9 cellular contexts compared by ENCODE assay signal in the genomic region with DNA sequence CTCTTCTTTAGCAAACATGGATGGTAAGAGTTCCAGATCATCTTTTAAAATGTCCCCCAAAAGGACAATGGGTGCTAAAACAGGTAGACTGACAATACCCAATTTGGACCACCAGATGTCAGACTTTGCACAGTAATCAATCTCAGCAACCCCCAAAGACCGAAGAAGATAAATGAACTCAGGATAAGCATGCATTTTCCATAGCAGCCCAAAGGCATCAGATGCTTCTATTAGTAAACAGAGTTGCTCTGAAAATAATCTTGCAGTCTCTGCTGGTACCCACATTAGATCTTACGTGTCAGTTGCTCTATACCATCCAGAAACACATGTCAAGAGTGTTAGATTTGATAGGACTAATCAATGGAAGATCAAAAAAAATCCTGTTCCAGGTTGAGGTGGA. TPM values are rescaled to one million over a fixed set of nuclear protein-coding genes. Genes with fewer than 3 reads are reported as not detected.
DNase-seq lines count a peak whose midpoint lies in the region; ATAC-seq, FAIRE-seq and TF ChIP-seq lines count a peak whose summit lies in the region.
"Had no signal": no experiment of that assay in that cellular context is flagged by ENCODE, and none has a peak within 500 bp of the region (broad histone marks: within the 10 kb centered on the region; RNA-seq: fewer than 3 reads in every experiment).

No MANE protein-coding gene starts in this region.

- H2AFZ ChIP-seq in H1 (ENCODE audit: low read length): 0 out of 2 replicates have a peak overlapping the region, but pooled peaks have one; percentile 30

- no peaks in the 10 kb centered on the region for H3K27me3 Mint-ChIP-seq in mesothelial cell of epicardium (ENCODE audit: low read depth)

- H3K4me3 Mint-ChIP-seq in mesothelial cell of epicardium: no peak overlapping the region

- peak; percentile 94 to 96 for TF ChIP-seq RAD21 in H1 (IDR thresholded peaks at IDR 0.05 in 1 of 2, conservative IDR thresholded peaks at IDR 0.05 in 1 of 2; ENCODE audit: low read depth in 2 of 2, low read length in 2 of 2)

- no peak overlapping the region for H3K23ac ChIP-seq in H1 (ENCODE audit: insufficient read length)

- H3K9ac ChIP-seq in H1 (replicated peaks in 1 of 4; ENCODE audit: extremely low read depth in 1 of 4, low read depth in 3 of 4, low read length in 3 of 4): no peak overlapping the region

- no peak overlapping the region for H2BK15ac ChIP-seq in H1 (ENCODE audit: low read length)

- peaks cover 18% of the 10 kb centered on the region for H3K4me1 Mint-ChIP-seq in mesothelial cell of epicardium

- H2BK5ac ChIP-seq in H1 (ENCODE audit: low read depth, low read length): no peak overlapping the region

- no peak overlapping the region for H3K56ac ChIP-seq in H1 (replicated peaks; ENCODE audit: insufficient read length, low read depth, low read length)

- H3K79me1 ChIP-seq in H1 (ENCODE audit: low read depth, low read length): no peaks in the 10 kb centered on the region

- no peaks in the 10 kb centered on the region for H3K23me2 ChIP-seq in H1 (ENCODE audit: low read depth, low read length)

- H3K14ac ChIP-seq in H1 (ENCODE audit: insufficient read length): no peak overlapping the region

- H2BK120ac ChIP-seq in H1 (replicated peaks; ENCODE audit: low read depth, low read length): no peak overlapping the region

- peak; percentile 61 for ATAC-seq in aorta (ENCODE audit: low FRiP score)

- no peak for TF ChIP-seq EP300 in H1 (IDR thresholded peaks at IDR 0.05; ENCODE audit: borderline replicate concordance in 1 of 2, low read depth in 2 of 2, low read length in 2 of 2)

- H4K8ac ChIP-seq in H1 (ENCODE audit: extremely low read depth, insufficient read depth, low read length): no peak overlapping the region

- peaks cover 0 to 9% (median 8%) of the 10 kb centered on the region in 4 experiments; a peak in 4 of 7 replicates for H3K4me1 ChIP-seq in H1 (replicated peaks in 1 of 4; ENCODE audit: control insufficient read depth in 3 of 4, insufficient read depth in 4 of 4, low read length in 3 of 4)
- H3K4me1 ChIP-seq in aorta (ENCODE audit: control insufficient read depth in 1 of 2, insufficient read depth in 2 of 2, low read length in 2 of 2): peaks cover 0 to under 1% of the 10 kb centered on the region in 2 donors

- H3K36me3 ChIP-seq in H7 (replicated peaks; ENCODE audit: control insufficient read depth, insufficient read depth, low read length) (no peaks in the 10 kb centered on the region), H1 (ENCODE audit: control insufficient read depth in 2 of 4, insufficient read depth in 4 of 4, low read length in 3 of 4) (no peaks in the 10 kb centered on the region), aorta (ENCODE audit: control insufficient read depth in 1 of 2, insufficient read depth in 2 of 2, low read length in 1 of 2) (no peaks in the 10 kb centered on the region)

- H3K9me3 ChIP-seq in H1 (ENCODE audit: insufficient read depth in 2 of 2, low read depth in 1 of 2, low read length in 1 of 2) (no peaks in the 10 kb centered on the region), aorta (ENCODE audit: control insufficient read depth, low read length) (no peaks in the 10 kb centered on the region)

- no peak overlapping the region for H3K4me3 ChIP-seq in H7 (ENCODE audit: insufficient read depth, low read depth, low read length)
- H3K4me3 ChIP-seq in NB4 (ENCODE audit: low read depth, low read length): no peak overlapping the region
- H3K4me3 ChIP-seq in H1 (ENCODE audit: extremely low read depth in 1 of 4, insufficient read depth in 2 of 4, low read depth in 3 of 4, low read length in 4 of 4): no peak overlapping the region
- no peak overlapping the region for H3K4me3 ChIP-seq in aorta (ENCODE audit: low read length in 2 of 2)

- no peak overlapping the region for H3K27ac ChIP-seq in H1 (ENCODE audit: low read depth, low read length)
- H3K27ac ChIP-seq in aorta (ENCODE audit: low read depth in 1 of 2, low read length in 2 of 2): no peak overlapping the region

- H3K79me2 ChIP-seq in H1 (ENCODE audit: control insufficient read depth in 1 of 2, insufficient read depth in 2 of 2, low read length in 2 of 2): no peaks in the 10 kb centered on the region

- H3K4me2 ChIP-seq in H1 (ENCODE audit: insufficient read depth in 1 of 2, low read depth in 2 of 2, low read length in 2 of 2): no peak overlapping the region

- FAIRE-seq in H1 (lab: Jason Lieb, UNC): peak; percentile 85
- FAIRE-seq: endometrium had no signal

- intact Hi-C loops in aorta (cut with DNase I): loop anchor here (1.0 to 2.0 kb wide), 2 partner anchors 63 kb away; no protein-coding TSS in a partner anchor

- TF ChIP-seq POLR2A in NB4 (IDR thresholded peaks at IDR 0.05; ENCODE audit: extremely low read depth, insufficient read length): no peak
- TF ChIP-seq POLR2A in H1 (IDR thresholded peaks at IDR 0.05; ENCODE audit: control extremely low read depth in 1 of 2, low read depth in 2 of 2, low read length in 2 of 2): no peak

- no peak overlapping the region for H3K4ac ChIP-seq in H1 (replicated peaks; ENCODE audit: insufficient read length, low read depth, low read length)

- H3K36me3 Mint-ChIP-seq in mesothelial cell of epicardium: no peaks in the 10 kb centered on the region

- TF ChIP-seq CTCF in NB4 (IDR thresholded peaks at IDR 0.05; ENCODE audit: low read depth, low read length) (peak; percentile 53), H1 (IDR thresholded peaks at IDR 0.05; ENCODE audit: control extremely low read depth in 1 of 3, insufficient read depth in 1 of 3, low read depth in 1 of 3, low read length in 3 of 3) (peak in 2 of 3 experiments; percentile 77 to 78; a peak in 3 of 4 replicates), mesothelial cell of epicardium (IDR thresholded peaks at IDR 0.05; ENCODE audit: unreplicated experiment) (peak; percentile 64)

- H4K5ac ChIP-seq in H1 (ENCODE audit: insufficient read length, low read depth, low read length): no peak overlapping the region

- H3K18ac ChIP-seq in H1 (ENCODE audit: extremely low read depth, low read length): no peak overlapping the region

- no peaks in the 10 kb centered on the region for H3K27me3 ChIP-seq in H7 (ENCODE audit: control insufficient read depth, insufficient read depth, low read length)
- no peaks in the 10 kb centered on the region for H3K27me3 ChIP-seq in H1 (replicated peaks in 1 of 4; ENCODE audit: control insufficient read depth in 3 of 4, extremely low read depth in 1 of 4, insufficient read depth in 3 of 4, low read length in 3 of 4)
- H3K27me3 ChIP-seq in aorta (ENCODE audit: control insufficient read depth in 1 of 2, insufficient read depth in 2 of 2, low read length in 1 of 2): no peaks in the 10 kb centered on the region

- no peaks in the 10 kb centered on the region for H3K9me3 Mint-ChIP-seq in mesothelial cell of epicardium

- CTCF ChIA-PET in H1 (lab: Charles Lee; ENCODE audit: partially characterized antibody): interaction anchor here (0.6 to 7.6 kb wide), 31 partner anchors 10 to 1647 kb away, joined by 3 to 91 read pairs (median 4); no protein-coding TSS in a partner anchor

- H3K27ac Mint-ChIP-seq in mesothelial cell of epicardium: no peak overlapping the region

- no peaks in the 10 kb centered on the region for H4K20me1 ChIP-seq in H1 (replicated peaks in 1 of 2; ENCODE audit: control insufficient read depth in 1 of 2, insufficient read depth in 2 of 2, low read length in 2 of 2)

- H2BK20ac ChIP-seq in H1 (ENCODE audit: low read length): no peak overlapping the region

- no peak overlapping the region for H4K91ac ChIP-seq in H1 (replicated peaks; ENCODE audit: insufficient read length, low read length)

- DNase-seq in activated naive CD4-positive, alpha-beta T cell treated with Interleukin-2 at 50 U/mL for 16 hours: peak; percentile 14
- no peak for DNase-seq in activated naive CD4-positive, alpha-beta T cell (lab: John Stamatoyannopoulos, UW)
- DNase-seq in H7 (peak; percentile 26), NB4 (ENCODE audit: low read depth) (peak; percentile 58), T-helper 1 cell (peak in 3 of 5 donors; percentile 8 to 49 (median 36)), H1 (ENCODE audit: low read depth in 1 of 2, low spot score in 2 of 2) (no peak), mesothelial cell of epicardium (ENCODE audit: low spot score in 2 of 2, unreplicated experiment in 2 of 2) (no peak), aorta (no peak)

- WGBS in H1 (ENCODE audit: extremely low coverage in 1 of 2, insufficient coverage in 1 of 2, insufficient read length in 1 of 2, insufficient replicate concordance in 2 of 2, low coverage in 1 of 2, low lambda C conversion rate in 2 of 2, missing lambda C conversion rate in 1 of 2), 2 experiments: 31% methylated on average over 2 of the region's 2 CpGs; no CpG with 5 or more reads in 1 of the 2 experiments
- WGBS in aorta, 2 donors: 17 to 21% methylated on average over 2 of the region's 2 CpGs

- POLR2A ChIA-PET in H1 (lab: Charles Lee; ENCODE audit: partially characterized antibody): no interaction called here

- no peak overlapping the region for H2AK5ac ChIP-seq in H1 (ENCODE audit: low read depth, low read length)

- H2BK12ac ChIP-seq in H1 (ENCODE audit: low read depth, low read length): no peak overlapping the region

TF ChIP-seq in H1, 55 proteins besides CTCF, POLR2A, EP300 and RAD21:
- no peak for TF ChIP-seq RNF2 (IDR thresholded peaks at IDR 0.05; ENCODE audit: borderline replicate concordance, low read depth, low read length, missing control alignments, poor library complexity, severe bottlenecking)
- TF ChIP-seq POLR2AphosphoS5 (IDR thresholded peaks at IDR 0.05; ENCODE audit: low read depth, low read length): no peak
- TF ChIP-seq ASH2L (IDR thresholded peaks at IDR 0.05; ENCODE audit: low read length): no peak
- TF ChIP-seq YY1 (IDR thresholded peaks at IDR 0.05; ENCODE audit: low read depth, low read length): peak; percentile 62; the same call in 1 of the 2 replicates
- TF ChIP-seq CHD1 (IDR thresholded peaks at IDR 0.05; ENCODE audit: low read depth, low read length): no peak
- no peak for TF ChIP-seq TAF7 (optimal IDR thresholded peaks at IDR 0.05; ENCODE audit: borderline replicate concordance, low read depth, low read length)
- no peak for TF ChIP-seq TCF12 (IDR thresholded peaks at IDR 0.05; ENCODE audit: low read depth, low read length)
TF ChIP-seq in H1: peak in this region for 1.

RNA-seq across cellular contexts. Expression of gene MYH15, which starts 20.6 kb away (rescaled TPM):
- total RNA-seq in H7 (2014; rRNA removed; shearing (Covaris generic)): 0.07 and 0.15 TPM in 2 replicates
- 0.10 TPM in 1 of 2 replicates, not detected in the other for total RNA-seq in H1 (2021; fragmentation: NEBNext Ultra II Directional; extraction: Animal tissue kit (Norgen Biotek cat#: 25700))
- polyA plus RNA-seq in H1 (2011; rRNA removed): under 0.01 TPM in 1 of 2 replicates, not detected in the other
- polyA plus RNA-seq in H1 (2011; cell fraction: cytosol; rRNA removed): 0.01 TPM
- 0.07 TPM for polyA plus RNA-seq in H1 (2011; cell fraction: nucleus; rRNA removed)
- 0.06 TPM in 1 of 4 replicates, not detected in the others for polyA plus RNA-seq in H1 (2012, experiment 1 of 2)
- polyA plus RNA-seq in H1 (2012, experiment 2 of 2): not detected
- polyA plus RNA-seq in H1 (2013, experiment 1 of 2): 0.04 TPM
- polyA plus RNA-seq in H1 (2013, experiment 2 of 2): 0.02 TPM
- polyA minus RNA-seq in H1 (2011; rRNA and poly(A)+ RNA removed): 0.05 TPM in 1 of 2 replicates, not detected in the other
- not detected for polyA minus RNA-seq in H1 (2011; cell fraction: cytosol; rRNA and poly(A)+ RNA removed)
- 0.10 TPM for polyA minus RNA-seq in H1 (2011; cell fraction: nucleus; rRNA and poly(A)+ RNA removed)
- 0.20 to 0.36 TPM (median 0.27 TPM) in 3 replicates for total RNA-seq in mesothelial cell of epicardium
- under 1 TPM; 0.03 to 0.15 TPM for total RNA-seq in aorta
- polyA plus RNA-seq in aorta: under 1 TPM in 1 of 2 donors, not detected in 1; 0.05 TPM

Comparison
In these comparisons a context has a peak if more than half of its experiments do, and no peak if none do; other contexts are left out.
1. DNase-seq: peak in activated naive CD4-positive, alpha-beta T cell treated with Interleukin-2 at 50 U/mL for 16 hours (single experiment), H7 (single experiment), NB4 (single experiment) and T-helper 1 cell (3 of 5); none in activated naive CD4-positive, alpha-beta T cell (0 of 4), H1 (0 of 2), mesothelial cell of epicardium (0 of 2) and aorta (0 of 2).
2. Peak in every context shown above with its lines, with median percentiles within 50 percentile points of each other: CTCF ChIP-seq.